Comparison of ENCODE assay signal across 21 cellular contexts in the genomic region with DNA sequence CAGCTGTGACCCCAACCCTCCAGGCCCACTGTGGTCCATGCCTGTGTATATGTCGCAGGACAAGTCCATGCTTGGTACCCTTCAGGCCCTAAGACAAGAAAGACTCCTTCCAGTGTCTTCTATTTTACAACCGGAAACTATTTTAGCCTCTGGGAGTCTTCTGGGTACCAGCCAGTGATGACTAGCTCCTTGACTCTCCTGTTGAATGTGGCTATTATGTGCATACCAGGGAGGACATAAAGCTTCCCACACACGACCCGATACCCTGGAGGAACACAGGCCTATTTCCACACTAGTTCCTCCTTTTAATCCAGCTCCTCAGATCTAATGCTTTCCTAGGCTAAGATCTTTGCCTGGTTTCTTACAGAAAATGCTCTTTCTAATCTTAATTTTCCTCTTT.
DNase-seq lines count a peak whose midpoint lies in the region; ATAC-seq and TF ChIP-seq lines count a peak whose summit lies in the region.
"Had no signal": no experiment of that assay in that cellular context is flagged by ENCODE, and none has a peak within 500 bp of the region (broad histone marks: within the 10 kb centered on the region; RNA-seq: fewer than 3 reads in every experiment).

No MANE protein-coding gene starts in this region.

- no peaks in the 10 kb centered on the region for H3K9me3 ChIP-seq in MG63
- H3K9me3 ChIP-seq in breast epithelium: no peaks in the 10 kb centered on the region
- no peaks in the 10 kb centered on the region for H3K9me3 ChIP-seq in osteoblast (ENCODE audit: low read depth, low read length)
- H3K9me3 ChIP-seq: Caco-2, HAP-1 had no signal

- H3K4me2 ChIP-seq in osteoblast (ENCODE audit: insufficient read depth, low read length): no peak overlapping the region

- no peaks in the 10 kb centered on the region for H4K20me1 ChIP-seq in osteoblast (ENCODE audit: insufficient read depth, low read length)

- H3K27ac Mint-ChIP-seq in activated CD8-positive, alpha-beta T cell treated with anti-CD3 and anti-CD28 coated beads, Interleukin-2, amount 10 ng/mL, durations not matched to agents 7 days and 5 days: no peak overlapping the region
- H3K27ac Mint-ChIP-seq: activated CD4-positive, alpha-beta T cell treated with anti-CD3 and anti-CD28 coated beads, Interleukin-2, amount 10 ng/mL, durations not matched to agents 7 days and 5 days; effector memory CD8-positive, alpha-beta T cell; naive thymus-derived CD8-positive, alpha-beta T cell; type B pancreatic cell had no signal

- no peaks in the 10 kb centered on the region for H3K9me3 Mint-ChIP-seq in activated CD8-positive, alpha-beta T cell treated with anti-CD3 and anti-CD28 coated beads, Interleukin-2, amount 10 ng/mL, durations not matched to agents 7 days and 5 days (ENCODE audit: insufficient read depth)
- H3K9me3 Mint-ChIP-seq: activated CD4-positive, alpha-beta T cell treated with anti-CD3 and anti-CD28 coated beads, Interleukin-2, amount 10 ng/mL, durations not matched to agents 7 days and 5 days had no signal

- TF ChIP-seq POLR2A in breast epithelium (IDR thresholded peaks at IDR 0.05): no peak

- H3K4me1 Mint-ChIP-seq in activated CD8-positive, alpha-beta T cell treated with anti-CD3 and anti-CD28 coated beads, Interleukin-2, amount 10 ng/mL, durations not matched to agents 7 days and 5 days (ENCODE audit: low read depth): no peaks in the 10 kb centered on the region
- H3K4me1 Mint-ChIP-seq: activated CD4-positive, alpha-beta T cell treated with anti-CD3 and anti-CD28 coated beads, Interleukin-2, amount 10 ng/mL, durations not matched to agents 7 days and 5 days had no signal

- intact Hi-C loops in breast epithelium (cut with DNase I; ENCODE audit: low total_unique reads): no loop called here

- H3K4me3 ChIP-seq in MG63 (no peak overlapping the region), breast epithelium (no peak overlapping the region), osteoblast (ENCODE audit: insufficient read depth, low read length) (no peak overlapping the region)
- H3K4me3 ChIP-seq: HAP-1 had no signal

- H3K36me3 Mint-ChIP-seq in activated CD8-positive, alpha-beta T cell treated with anti-CD3 and anti-CD28 coated beads, Interleukin-2, amount 10 ng/mL, durations not matched to agents 7 days and 5 days (ENCODE audit: low read depth): no peaks in the 10 kb centered on the region

- no peaks in the 10 kb centered on the region for H3K4me1 ChIP-seq in breast epithelium
- peaks cover 19% of the 10 kb centered on the region for H3K4me1 ChIP-seq in osteoblast (ENCODE audit: insufficient read depth, low read length)
- H3K4me1 ChIP-seq: Caco-2 had no signal

- no peaks in the 10 kb centered on the region for H3K27me3 ChIP-seq in MG63
- no peaks in the 10 kb centered on the region for H3K27me3 ChIP-seq in breast epithelium
- H3K27me3 ChIP-seq in osteoblast (ENCODE audit: insufficient read depth, low read length): no peaks in the 10 kb centered on the region

- DNase-seq in EL (peak; percentile 78), MG63 (peak; percentile 41), breast epithelium (ENCODE audit: low spot score in 2 of 2) (peak in 1 of 2 donors; percentile 74), osteoblast (ENCODE audit: insufficient read length, low spot score, missing footprints) (peak; percentile 71), NAMALWA (ENCODE audit: low spot score) (no peak)
- no peak for DNase-seq in activated CD8-positive, alpha-beta T cell treated with anti-CD3 and anti-CD28 coated beads, Interleukin-2, amount 10 ng/mL, durations not matched to agents 7 days and 5 days
- DNase-seq: activated CD4-positive, alpha-beta T cell treated with anti-CD3 and anti-CD28 coated beads, Interleukin-2, amount 10 ng/mL, durations not matched to agents 7 days and 5 days; activated effector memory CD4-positive, alpha-beta T cell treated with anti-CD3 and anti-CD28 coated beads, Interleukin-2, amount 50 U/mL, for 16 hours; amniotic stem cell; Caco-2; effector memory CD8-positive, alpha-beta T cell; mesenchymal stem cell; naive thymus-derived CD8-positive, alpha-beta T cell; NCI-H2081 treated with DMSO at 0.1 percent for 48 hours; NCI-H524; stimulated activated CD4-positive, alpha-beta T cell treated with anti-CD3 and anti-CD28 coated beads, Interleukin-2, amount 100 ng/mL, for 24 hours; stimulated activated naive CD8-positive, alpha-beta T cell treated with anti-CD3 and anti-CD28 coated beads, Interleukin-15, Interleukin-2, amounts not matched to agents 100 U/mL and 50 U/mL, for 24 hours had no signal

- H3K27ac ChIP-seq in breast epithelium (peak overlapping the region; percentile 69 to 78), osteoblast (ENCODE audit: low read depth, low read length) (peak overlapping the region; percentile 26)

- CTCF ChIA-PET in activated CD8-positive, alpha-beta T cell treated with anti-CD3 and anti-CD28 coated beads, Interleukin-2, amount 10 ng/mL, durations not matched to agents 7 days and 5 days (lab: Charles Lee): no interaction called here

- H3K4me3 Mint-ChIP-seq in activated CD8-positive, alpha-beta T cell treated with anti-CD3 and anti-CD28 coated beads, Interleukin-2, amount 10 ng/mL, durations not matched to agents 7 days and 5 days: no peak overlapping the region
- H3K4me3 Mint-ChIP-seq: activated CD4-positive, alpha-beta T cell treated with anti-CD3 and anti-CD28 coated beads, Interleukin-2, amount 10 ng/mL, durations not matched to agents 7 days and 5 days; effector memory CD8-positive, alpha-beta T cell; naive thymus-derived CD8-positive, alpha-beta T cell; type B pancreatic cell had no signal

- POLR2A ChIA-PET in activated CD8-positive, alpha-beta T cell treated with anti-CD3 and anti-CD28 coated beads, Interleukin-2, amount 10 ng/mL, durations not matched to agents 7 days and 5 days (lab: Charles Lee): no interaction called here

- ATAC-seq in GM18520 (IDR thresholded peaks at IDR 0.05; ENCODE audit: unreplicated experiment) (no peak), HG03439 (IDR thresholded peaks at IDR 0.05; ENCODE audit: unreplicated experiment) (no peak)
- no peak for ATAC-seq in activated CD8-positive, alpha-beta T cell treated with anti-CD3 and anti-CD28 coated beads, Interleukin-2, amount 10 ng/mL, durations not matched to agents 7 days and 5 days
- ATAC-seq: effector memory CD8-positive, alpha-beta T cell; naive thymus-derived CD8-positive, alpha-beta T cell; stimulated activated naive CD8-positive, alpha-beta T cell treated with anti-CD3 and anti-CD28 coated beads, Interleukin-15, Interleukin-2, amounts not matched to agents 100 U/mL and 50 U/mL, for 24 hours had no signal

- no peaks in the 10 kb centered on the region for H3K79me2 ChIP-seq in osteoblast (ENCODE audit: insufficient read depth, low read length)

- TF ChIP-seq CTCF in breast epithelium (IDR thresholded peaks at IDR 0.05) (no peak), osteoblast (IDR thresholded peaks at IDR 0.05; ENCODE audit: extremely low read depth, low read depth, low read length) (no peak)

- H3K27me3 Mint-ChIP-seq in activated CD8-positive, alpha-beta T cell treated with anti-CD3 and anti-CD28 coated beads, Interleukin-2, amount 10 ng/mL, durations not matched to agents 7 days and 5 days (ENCODE audit: low read depth): no peaks in the 10 kb centered on the region
- H3K27me3 Mint-ChIP-seq: activated CD4-positive, alpha-beta T cell treated with anti-CD3 and anti-CD28 coated beads, Interleukin-2, amount 10 ng/mL, durations not matched to agents 7 days and 5 days; effector memory CD8-positive, alpha-beta T cell; type B pancreatic cell had no signal

- H2AFZ ChIP-seq in osteoblast (ENCODE audit: low read length): peak overlapping the region; percentile 1

- H3K36me3 ChIP-seq in MG63: no peaks in the 10 kb centered on the region
- no peaks in the 10 kb centered on the region for H3K36me3 ChIP-seq in breast epithelium
- H3K36me3 ChIP-seq in osteoblast (ENCODE audit: insufficient read depth, low read length): no peaks in the 10 kb centered on the region
- H3K36me3 ChIP-seq: HAP-1 had no signal

Comparison
In these comparisons a context has a peak if more than half of its experiments do, and no peak if none do; other contexts are left out.
1. DNase-seq: peak in EL (single experiment), MG63 (single experiment) and osteoblast (single experiment); none in NAMALWA (single experiment) and activated CD8-positive, alpha-beta T cell treated with anti-CD3 and anti-CD28 coated beads, Interleukin-2, amount 10 ng/mL, durations not matched to agents 7 days and 5 days (single experiment).